ENCODE assay signal across 8 cellular contexts in the genomic region with DNA sequence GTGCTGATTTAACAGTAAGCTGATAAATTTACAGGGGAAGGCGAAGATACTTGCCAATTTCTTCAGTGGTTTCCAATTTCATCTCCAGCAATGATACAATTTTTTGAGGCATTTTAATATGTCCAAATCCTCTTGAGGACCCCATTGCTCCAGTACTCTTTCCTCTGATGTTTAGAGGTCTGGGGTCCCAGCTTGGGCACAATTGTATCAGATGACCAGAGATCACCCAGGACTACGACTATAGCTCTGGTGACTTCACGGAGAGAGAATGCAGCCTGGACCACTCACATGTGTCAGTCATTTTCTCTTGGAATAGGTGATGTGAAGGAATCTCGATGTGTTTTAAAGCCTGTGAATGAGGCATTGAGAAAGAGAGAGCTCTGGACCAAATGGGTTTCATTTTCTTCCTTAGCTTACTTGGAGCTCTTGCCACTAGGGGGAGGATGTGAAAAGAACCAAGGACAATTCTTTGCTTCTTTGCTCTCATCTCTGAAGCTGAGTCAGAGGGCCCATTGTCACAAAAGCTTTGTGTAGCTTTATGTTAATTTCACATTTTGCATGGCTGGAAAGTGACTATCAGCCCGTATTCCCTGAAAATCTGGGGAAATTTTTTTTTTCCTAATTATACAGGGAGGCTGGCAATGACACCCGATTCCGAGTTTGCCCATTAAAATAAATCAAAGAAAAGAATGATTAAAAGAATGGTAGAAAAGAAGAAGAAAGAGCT. TPM values are rescaled to one million over a fixed set of nuclear protein-coding genes. Genes with fewer than 3 reads are reported as not detected.
A peak's percentile ranks its signal among the peaks of the same experiment; 100 is the strongest.
DNase-seq lines count a peak whose midpoint lies in the region; ATAC-seq and TF ChIP-seq lines count a peak whose summit lies in the region.

No MANE protein-coding gene starts in this region.

- in situ Hi-C loops in mammary epithelial cell (cut with MboI; ENCODE audit: low sequenced_read_pairs in 2 of 2): loop anchor here in 1 of 2 donors (25.0 kb wide), 1 partner anchor 519 kb away; no protein-coding TSS in a partner anchor

- H3K4me1 ChIP-seq in mammary epithelial cell (ENCODE audit: insufficient read depth, low read length): no peaks in the 10 kb centered on the region

- no peaks in the 10 kb centered on the region for H4K20me1 ChIP-seq in mammary epithelial cell (ENCODE audit: insufficient read depth, low read length)

- H3K4me3 Mint-ChIP-seq in activated CD4-positive, alpha-beta T cell treated with anti-CD3 and anti-CD28 coated beads for 36 hours: peak overlapping the region; percentile 52
- H3K4me3 Mint-ChIP-seq in stimulated activated effector memory CD8-positive, alpha-beta T cell treated with anti-CD3 and anti-CD28 coated beads, Interleukin-12 subunit alpha, Interleukin-12 subunit beta, amount 100 ng/mL, for 72 hours: no peak overlapping the region

- dilution Hi-C loops in mammary epithelial cell (cut with HindIII; ENCODE audit: low sequenced_read_pairs): no loop called here

- DNase-seq in activated CD4-positive, alpha-beta T cell treated with anti-CD3 and anti-CD28 coated beads for 36 hours: peak; percentile 50
- DNase-seq in activated CD4-positive, alpha-beta T cell treated with anti-CD3 and anti-CD28 coated beads for 1 hour: no peak
- DNase-seq in Jurkat, Clone E6-1 (ENCODE audit: low read depth, low spot score): peak; percentile 31
- DNase-seq in RWPE1 (ENCODE audit: low spot score) (peak; percentile 66), mammary epithelial cell (peak; percentile 50), kidney epithelial cell (ENCODE audit: low read depth) (peak; percentile 16)
- DNase-seq in stimulated activated effector memory CD8-positive, alpha-beta T cell treated with anti-CD3 and anti-CD28 coated beads, Interleukin-12 subunit alpha, Interleukin-12 subunit beta, amount 100 ng/mL, for 72 hours (ENCODE audit: low spot score in 2 of 2): peak in 1 of 2 donors; percentile 56

- intact Hi-C loops in activated CD4-positive, alpha-beta T cell treated with anti-CD3 and anti-CD28 coated beads for 36 hours (cut with DNase I, micrococcal nuclease): loop anchor here (1.0 to 5.0 kb wide), 5 partner anchors 429 to 527 kb away; no protein-coding TSS in a partner anchor
- intact Hi-C loops in mammary epithelial cell (cut with micrococcal nuclease): loop anchor here (1.0 to 5.0 kb wide), 3 partner anchors 379 to 523 kb away; no protein-coding TSS in a partner anchor

- H3K36me3 ChIP-seq in mammary epithelial cell (ENCODE audit: insufficient read depth, low read length) (no peaks in the 10 kb centered on the region), kidney epithelial cell (ENCODE audit: control insufficient read depth, insufficient read depth, low read length) (no peaks in the 10 kb centered on the region)

- POLR2A ChIA-PET in activated CD4-positive, alpha-beta T cell treated with anti-CD3 and anti-CD28 coated beads for 36 hours (lab: Charles Lee): interaction anchor here (0.6 kb wide), 1 partner anchor 561 kb away, joined by 3 read pairs; no protein-coding TSS in a partner anchor
- POLR2A ChIA-PET in RWPE1 (lab: Yijun Ruan, JAX; ENCODE audit: low non-redundant PET): no interaction called here

- H3K4me2 ChIP-seq in mammary epithelial cell (ENCODE audit: insufficient read depth, low read depth, low read length): peak overlapping the region; percentile 54

- no peaks in the 10 kb centered on the region for H3K9me3 ChIP-seq in mammary epithelial cell (replicated peaks; ENCODE audit: insufficient read depth, low read length)

- ATAC-seq in activated CD4-positive, alpha-beta T cell treated with anti-CD3 and anti-CD28 coated beads for 36 hours: peak; percentile 98
- peak; percentile 71 for ATAC-seq in GM21528 (IDR thresholded peaks at IDR 0.05; ENCODE audit: low FRiP score, unreplicated experiment)
- ATAC-seq in stimulated activated effector memory CD8-positive, alpha-beta T cell treated with anti-CD3 and anti-CD28 coated beads, Interleukin-12 subunit alpha, Interleukin-12 subunit beta, amount 100 ng/mL, for 72 hours: peak; percentile 74

- TF ChIP-seq CTCF in RWPE1 (conservative IDR thresholded peaks at IDR 0.05; ENCODE audit: low read depth): peak; percentile 73
- peak; percentile 70 to 76 for TF ChIP-seq CTCF in mammary epithelial cell (conservative IDR thresholded peaks at IDR 0.05 in 1 of 2, IDR thresholded peaks at IDR 0.05 in 1 of 2; ENCODE audit: extremely low read depth in 1 of 2, insufficient read depth in 1 of 2, low read depth in 1 of 2, low read length in 2 of 2)
- peak; percentile 77 for TF ChIP-seq CTCF in kidney epithelial cell (IDR thresholded peaks at IDR 0.05; ENCODE audit: insufficient read depth, low read length, poor library complexity, severe bottlenecking)

- peaks cover 10% of the 10 kb centered on the region for H3K4me1 Mint-ChIP-seq in activated CD4-positive, alpha-beta T cell treated with anti-CD3 and anti-CD28 coated beads for 36 hours
- peaks cover 5% of the 10 kb centered on the region for H3K4me1 Mint-ChIP-seq in stimulated activated effector memory CD8-positive, alpha-beta T cell treated with anti-CD3 and anti-CD28 coated beads, Interleukin-12 subunit alpha, Interleukin-12 subunit beta, amount 100 ng/mL, for 72 hours

- no TSS peak for BruUV-seq in mammary epithelial cell (replicated peaks; lab: Mats Ljungman, UMichigan)

- H3K27me3 ChIP-seq in mammary epithelial cell (ENCODE audit: insufficient read depth, low read length) (no peaks in the 10 kb centered on the region), kidney epithelial cell (ENCODE audit: control insufficient read depth, insufficient read depth, low read length) (no peaks in the 10 kb centered on the region)

- H3K9me3 Mint-ChIP-seq in activated CD4-positive, alpha-beta T cell treated with anti-CD3 and anti-CD28 coated beads for 36 hours (ENCODE audit: low read depth): no peaks in the 10 kb centered on the region
- no peaks in the 10 kb centered on the region for H3K9me3 Mint-ChIP-seq in stimulated activated effector memory CD8-positive, alpha-beta T cell treated with anti-CD3 and anti-CD28 coated beads, Interleukin-12 subunit alpha, Interleukin-12 subunit beta, amount 100 ng/mL, for 72 hours

- H3K27ac ChIP-seq in RWPE1 (no peak overlapping the region), mammary epithelial cell (ENCODE audit: insufficient read depth, low read depth, low read length) (no peak overlapping the region)

- H2AFZ ChIP-seq in mammary epithelial cell (ENCODE audit: low read depth, low read length): peak overlapping the region; percentile 40

- no peaks in the 10 kb centered on the region for H3K79me2 ChIP-seq in mammary epithelial cell (ENCODE audit: insufficient read depth, low read length)

- CTCF ChIA-PET in activated CD4-positive, alpha-beta T cell treated with anti-CD3 and anti-CD28 coated beads for 36 hours (lab: Charles Lee): interaction anchor here (0.7 to 4.1 kb wide), 36 partner anchors 9 to 1310 kb away, joined by 3 to 37 read pairs (median 4); partner anchors contain the start of genes ANKRD42 and PCF11
- CTCF ChIA-PET in RWPE1 (lab: Yijun Ruan, JAX): interaction anchor here (0.5 to 2.1 kb wide), 13 partner anchors 10 to 527 kb away, joined by 3 to 13 read pairs (median 3); no protein-coding TSS in a partner anchor
- CTCF ChIA-PET in mammary epithelial cell (lab: Charles Lee; ENCODE audit: low non-redundant PET): interaction anchor here (0.5 to 1.4 kb wide), 9 partner anchors 25 to 753 kb away, joined by 3 to 17 read pairs (median 5); no protein-coding TSS in a partner anchor

- H3K27me3 Mint-ChIP-seq in activated CD4-positive, alpha-beta T cell treated with anti-CD3 and anti-CD28 coated beads for 36 hours: peaks cover 7% of the 10 kb centered on the region

- 52% methylated on average over 7 of the region's 7 CpGs for WGBS in mammary epithelial cell (ENCODE audit: low coverage, missing lambda C conversion rate)

- no peak overlapping the region for H3K9ac ChIP-seq in mammary epithelial cell (ENCODE audit: insufficient read depth, low read length)

- peak overlapping the region; percentile 56 for H3K27ac Mint-ChIP-seq in activated CD4-positive, alpha-beta T cell treated with anti-CD3 and anti-CD28 coated beads for 36 hours
- no peak overlapping the region for H3K27ac Mint-ChIP-seq in stimulated activated effector memory CD8-positive, alpha-beta T cell treated with anti-CD3 and anti-CD28 coated beads, Interleukin-12 subunit alpha, Interleukin-12 subunit beta, amount 100 ng/mL, for 72 hours

- H3K36me3 Mint-ChIP-seq in activated CD4-positive, alpha-beta T cell treated with anti-CD3 and anti-CD28 coated beads for 36 hours (ENCODE audit: low read depth): no peaks in the 10 kb centered on the region
- H3K36me3 Mint-ChIP-seq in stimulated activated effector memory CD8-positive, alpha-beta T cell treated with anti-CD3 and anti-CD28 coated beads, Interleukin-12 subunit alpha, Interleukin-12 subunit beta, amount 100 ng/mL, for 72 hours: no peaks in the 10 kb centered on the region

- H3K4me3 ChIP-seq in Jurkat, Clone E6-1 (ENCODE audit: low read length): no peak overlapping the region
- no peak overlapping the region for H3K4me3 ChIP-seq in mammary epithelial cell (replicated peaks in 1 of 3; ENCODE audit: insufficient read depth in 1 of 3, low read depth in 2 of 3, low read length in 3 of 3)
- H3K4me3 ChIP-seq in kidney epithelial cell (ENCODE audit: low read depth, low read length): no peak overlapping the region

RNA-seq across cellular contexts. Expression of gene CCDC90B, which starts 6.7 kb away (rescaled TPM):
- total RNA-seq in activated CD4-positive, alpha-beta T cell treated with anti-CD3 and anti-CD28 coated beads for 36 hours: 10 to 100 TPM; 30.4 to 32.8 TPM
- polyA plus RNA-seq in Jurkat, Clone E6-1 (2012; ENCODE audit: insufficient read depth, insufficient read length): 78.3 TPM
- total RNA-seq in mammary epithelial cell (10 to 100 TPM; 45.3 to 56.3 TPM), kidney epithelial cell (67.4 and 68.1 TPM in 2 replicates)
- polyA plus RNA-seq in mammary epithelial cell: 30.1 TPM
- 21.9 TPM for polyA minus RNA-seq in mammary epithelial cell
